ENCODE assay signal across 2 cellular contexts in genomic region chr21:44819283-44820243, GRCh38.
TF ChIP-seq lines count a peak whose summit lies in the region.

No MANE protein-coding gene starts in this region.

TF ChIP-seq in GM23338, 12 proteins besides CTCF, POLR2A, EP300 and RAD21 (continued from another document):
- TF ChIP-seq REST (IDR thresholded peaks at IDR 0.05; ENCODE audit: unreplicated experiment), result no peak
- TF ChIP-seq ZNF331 (CRISPR knock-in tag; IDR thresholded peaks at IDR 0.05; ENCODE audit: low read depth), result no peak
- TF ChIP-seq EZH2phosphoT487 (IDR thresholded peaks at IDR 0.05; ENCODE audit: unreplicated experiment), result no peak
- TF ChIP-seq ZNF114 (CRISPR knock-in tag; IDR thresholded peaks at IDR 0.05), result no peak
- TF ChIP-seq ZNF462 (CRISPR knock-in tag; IDR thresholded peaks at IDR 0.05), result no peak

TF ChIP-seq in SK-N-SH treated with all-trans-retinoic acid at 6 μM for 48 hours, 23 proteins besides CTCF, POLR2A, EP300 and RAD21 (continued from another document):
- TF ChIP-seq SNAI2 (CRISPR knock-in tag; IDR thresholded peaks at IDR 0.05) (no peak), CSDC2 (CRISPR knock-in tag; IDR thresholded peaks at IDR 0.05) (no peak)
TF ChIP-seq in SK-N-SH treated with all-trans-retinoic acid at 6 μM for 48 hours: peak in this region for 0.
